Comparison of ENCODE assay signal across 1 cellular context in the genomic region with DNA sequence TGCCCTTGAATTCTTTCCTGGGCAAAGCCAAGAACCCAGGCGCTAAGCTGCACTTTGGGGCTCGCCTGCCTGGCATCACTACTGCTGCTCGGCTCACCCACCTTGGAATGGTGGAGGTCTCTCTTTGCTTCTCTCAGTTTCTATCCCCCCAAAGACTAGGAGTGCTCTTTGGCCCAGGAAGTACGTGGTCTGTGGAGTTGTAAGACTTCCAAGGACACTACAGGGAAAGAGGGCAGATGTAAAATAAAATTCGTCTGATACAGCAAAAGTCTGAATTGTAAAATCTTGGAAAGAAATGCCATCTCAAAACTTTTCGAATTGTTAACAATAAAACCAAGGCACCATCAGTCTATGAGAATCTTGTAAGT.
TF ChIP-seq lines count a peak whose summit lies in the region.

No MANE protein-coding gene starts in this region.

TF ChIP-seq in SK-N-SH treated with all-trans-retinoic acid at 6 μM for 48 hours, 23 proteins besides CTCF, POLR2A, EP300 and RAD21 (continued from another document):
- TF ChIP-seq, protein P1, sequence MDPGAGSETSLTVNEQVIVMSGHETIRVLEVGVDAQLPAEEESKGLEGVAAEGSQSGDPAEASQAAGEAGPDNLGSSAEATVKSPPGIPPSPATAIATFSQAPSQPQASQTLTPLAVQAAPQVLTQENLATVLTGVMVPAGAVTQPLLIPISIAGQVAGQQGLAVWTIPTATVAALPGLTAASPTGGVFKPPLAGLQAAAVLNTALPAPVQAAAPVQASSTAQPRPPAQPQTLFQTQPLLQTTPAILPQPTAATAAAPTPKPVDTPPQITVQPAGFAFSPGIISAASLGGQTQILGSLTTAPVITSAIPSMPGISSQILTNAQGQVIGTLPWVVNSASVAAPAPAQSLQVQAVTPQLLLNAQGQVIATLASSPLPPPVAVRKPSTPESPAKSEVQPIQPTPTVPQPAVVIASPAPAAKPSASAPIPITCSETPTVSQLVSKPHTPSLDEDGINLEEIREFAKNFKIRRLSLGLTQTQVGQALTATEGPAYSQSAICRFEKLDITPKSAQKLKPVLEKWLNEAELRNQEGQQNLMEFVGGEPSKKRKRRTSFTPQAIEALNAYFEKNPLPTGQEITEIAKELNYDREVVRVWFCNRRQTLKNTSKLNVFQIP (CRISPR knock-in tag; IDR thresholded peaks at IDR 0.05; ENCODE audit: borderline replicate concordance, low read depth): no peak
- TF ChIP-seq RARB (CRISPR knock-in tag; IDR thresholded peaks at IDR 0.05) (no peak), ZNF565 (CRISPR knock-in tag; conservative IDR thresholded peaks at IDR 0.05; ENCODE audit: low read depth) (no peak), ZC3H10 (CRISPR knock-in tag; IDR thresholded peaks at IDR 0.05) (no peak), TCF4 (CRISPR knock-in tag; IDR thresholded peaks at IDR 0.05; ENCODE audit: borderline replicate concordance) (no peak), ZFP3 (CRISPR knock-in tag; IDR thresholded peaks at IDR 0.05) (no peak), OSR1 (CRISPR knock-in tag; IDR thresholded peaks at IDR 0.05) (no peak), SNAI2 (CRISPR knock-in tag; IDR thresholded peaks at IDR 0.05) (no peak), ZNF8 (CRISPR knock-in tag; IDR thresholded peaks at IDR 0.05) (no peak)
- TF ChIP-seq, protein P2, sequence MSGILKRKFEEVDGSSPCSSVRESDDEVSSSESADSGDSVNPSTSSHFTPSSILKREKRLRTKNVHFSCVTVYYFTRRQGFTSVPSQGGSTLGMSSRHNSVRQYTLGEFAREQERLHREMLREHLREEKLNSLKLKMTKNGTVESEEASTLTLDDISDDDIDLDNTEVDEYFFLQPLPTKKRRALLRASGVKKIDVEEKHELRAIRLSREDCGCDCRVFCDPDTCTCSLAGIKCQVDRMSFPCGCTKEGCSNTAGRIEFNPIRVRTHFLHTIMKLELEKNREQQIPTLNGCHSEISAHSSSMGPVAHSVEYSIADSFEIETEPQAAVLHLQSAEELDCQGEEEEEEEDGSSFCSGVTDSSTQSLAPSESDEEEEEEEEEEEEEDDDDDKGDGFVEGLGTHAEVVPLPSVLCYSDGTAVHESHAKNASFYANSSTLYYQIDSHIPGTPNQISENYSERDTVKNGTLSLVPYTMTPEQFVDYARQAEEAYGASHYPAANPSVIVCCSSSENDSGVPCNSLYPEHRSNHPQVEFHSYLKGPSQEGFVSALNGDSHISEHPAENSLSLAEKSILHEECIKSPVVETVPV (CRISPR knock-in tag; IDR thresholded peaks at IDR 0.05): no peak
